19 cellular contexts compared by ENCODE assay signal in genomic region chr16:88515405-88515804, GRCh38. TPM values are rescaled to one million over a fixed set of nuclear protein-coding genes. Genes with fewer than 3 reads are reported as not detected.
DNase-seq lines count a peak whose midpoint lies in the region; ATAC-seq and TF ChIP-seq lines count a peak whose summit lies in the region.
"Had no signal": no experiment of that assay in that cellular context is flagged by ENCODE, and none has a peak within 500 bp of the region (broad histone marks: within the 10 kb centered on the region; RNA-seq: fewer than 3 reads in every experiment).

No MANE protein-coding gene starts in this region.

- H3K36me3 Mint-ChIP-seq in endodermal cell (ENCODE audit: low read depth) (peaks cover 18% of the 10 kb centered on the region), mesothelial cell of epicardium (peaks cover 9% of the 10 kb centered on the region)
- peaks cover 3% of the 10 kb centered on the region for H3K36me3 Mint-ChIP-seq in activated T-helper 2 cell treated with anti-CD3 and anti-CD28 coated beads, Interferon-gamma antibody, Interleukin-2, Interleukin-4, amounts not matched to agents 10 μg/mL and 5 μg/mL and 100 μg/mL, durations not matched to agents 14 hours and 24 hours and 36 hours (ENCODE audit: low read depth)

- no peak overlapping the region for H3K4me3 ChIP-seq in endodermal cell (ENCODE audit: low read length)
- no peak overlapping the region for H3K4me3 ChIP-seq in thyroid gland (replicated peaks in 1 of 3)
- H3K4me3 ChIP-seq in psoas muscle: no peak overlapping the region
- H3K4me3 ChIP-seq: BLaER1, HAP-1 had no signal

- H3K27ac Mint-ChIP-seq in endodermal cell: no peak overlapping the region
- peak overlapping the region; percentile 74 for H3K27ac Mint-ChIP-seq in mesothelial cell of epicardium
- H3K27ac Mint-ChIP-seq in activated T-helper 2 cell treated with anti-CD3 and anti-CD28 coated beads, Interferon-gamma antibody, Interleukin-2, Interleukin-4, amounts not matched to agents 10 μg/mL and 5 μg/mL and 100 μg/mL, durations not matched to agents 14 hours and 24 hours and 36 hours: no peak overlapping the region
- H3K27ac Mint-ChIP-seq: B cell; CD4-positive, CD25-positive, alpha-beta regulatory T cell; CD8-positive, alpha-beta T cell; HFFc6 had no signal

- DNase-seq in endodermal cell (no peak), mesothelial cell of epicardium (ENCODE audit: low spot score in 2 of 2, unreplicated experiment in 2 of 2) (no peak), thyroid gland (peak; percentile 81 to 86), psoas muscle (no peak)
- no peak for DNase-seq in activated T-helper 2 cell treated with anti-CD3 and anti-CD28 coated beads, Interferon-gamma antibody, Interleukin-2, Interleukin-4, amounts not matched to agents 10 μg/mL and 5 μg/mL and 100 μg/mL, durations not matched to agents 14 hours and 24 hours and 36 hours (ENCODE audit: low spot score)
- DNase-seq: Caco-2; CD4-positive, CD25-positive, alpha-beta regulatory T cell; CD8-positive, alpha-beta T cell; DMS153; DND-41; GOT3; HFFc6 had no signal

- H3K9ac ChIP-seq in endodermal cell (ENCODE audit: extremely low read depth, low read length, poor library complexity, severe bottlenecking): no peak overlapping the region
- H3K9ac ChIP-seq: BLaER1 had no signal

- peak overlapping the region; percentile 78 for H3K27ac ChIP-seq in endodermal cell (ENCODE audit: low read depth, low read length)
- H3K27ac ChIP-seq in thyroid gland: no peak overlapping the region
- no peak overlapping the region for H3K27ac ChIP-seq in psoas muscle
- H3K27ac ChIP-seq: 22Rv1, BLaER1, C4-2B had no signal

- no peak for TF ChIP-seq POLR2A in thyroid gland (IDR thresholded peaks at IDR 0.05)

- TF ChIP-seq EP300 in Ishikawa (IDR thresholded peaks at IDR 0.05; ENCODE audit: borderline replicate concordance): no peak

- H3K4me1 Mint-ChIP-seq in endodermal cell: peaks cover 14% of the 10 kb centered on the region
- H3K4me1 Mint-ChIP-seq in mesothelial cell of epicardium: peaks cover 26% of the 10 kb centered on the region
- H3K4me1 Mint-ChIP-seq in activated T-helper 2 cell treated with anti-CD3 and anti-CD28 coated beads, Interferon-gamma antibody, Interleukin-2, Interleukin-4, amounts not matched to agents 10 μg/mL and 5 μg/mL and 100 μg/mL, durations not matched to agents 14 hours and 24 hours and 36 hours (ENCODE audit: low read depth): no peaks in the 10 kb centered on the region
- H3K4me1 Mint-ChIP-seq: B cell had no signal

- no peaks in the 10 kb centered on the region for H3K27me3 ChIP-seq in endodermal cell (ENCODE audit: control insufficient read depth, insufficient read depth, low read length, poor library complexity, severe bottlenecking)
- H3K27me3 ChIP-seq in thyroid gland: no peaks in the 10 kb centered on the region
- H3K27me3 ChIP-seq in psoas muscle (ENCODE audit: insufficient read depth in 3 of 3, low read length in 2 of 3): peaks cover 0 to 46% (median 11%) of the 10 kb centered on the region in 3 donors
- H3K27me3 ChIP-seq: BLaER1 had no signal

- H3K36me3 ChIP-seq in endodermal cell (ENCODE audit: control insufficient read depth, insufficient read depth, low read length) (no peaks in the 10 kb centered on the region), thyroid gland (no peaks in the 10 kb centered on the region), psoas muscle (ENCODE audit: insufficient read depth in 1 of 2, low read depth in 1 of 2) (no peaks in the 10 kb centered on the region)
- H3K36me3 ChIP-seq: HAP-1 had no signal

- WGBS in endodermal cell (ENCODE audit: insufficient coverage in 1 of 2, insufficient read length in 1 of 2), 2 experiments: 89 to 93% methylated on average over 9 of the region's 9 CpGs
- WGBS in thyroid gland, 2 donors: 42 to 49% methylated on average over 6 to 8 of the region's 9 CpGs
- 86 to 94% (median 93%) methylated on average over 9 of the region's 9 CpGs for WGBS in psoas muscle, 3 donors

- TF ChIP-seq CTCF in endodermal cell (conservative IDR thresholded peaks at IDR 0.05) (no peak), mesothelial cell of epicardium (IDR thresholded peaks at IDR 0.05; ENCODE audit: unreplicated experiment) (no peak), thyroid gland (IDR thresholded peaks at IDR 0.05) (no peak), psoas muscle (IDR thresholded peaks at IDR 0.05) (no peak)

- no peak for ATAC-seq in psoas muscle
- no peak for ATAC-seq in GM21447 (IDR thresholded peaks at IDR 0.05; ENCODE audit: unreplicated experiment)
- ATAC-seq: CD8-positive, alpha-beta T cell had no signal

- TF ChIP-seq RAD21 in Ishikawa (IDR thresholded peaks at IDR 0.05; ENCODE audit: low read depth): no peak

- no peaks in the 10 kb centered on the region for H3K9me3 Mint-ChIP-seq in endodermal cell
- peaks cover 7% of the 10 kb centered on the region for H3K9me3 Mint-ChIP-seq in mesothelial cell of epicardium
- peaks cover 17% of the 10 kb centered on the region for H3K9me3 Mint-ChIP-seq in activated T-helper 2 cell treated with anti-CD3 and anti-CD28 coated beads, Interferon-gamma antibody, Interleukin-2, Interleukin-4, amounts not matched to agents 10 μg/mL and 5 μg/mL and 100 μg/mL, durations not matched to agents 14 hours and 24 hours and 36 hours
- H3K9me3 Mint-ChIP-seq: CD4-positive, CD25-positive, alpha-beta regulatory T cell; CD8-positive, alpha-beta T cell had no signal

- H3K9me3 ChIP-seq in endodermal cell (ENCODE audit: control insufficient read depth, low read length) (no peaks in the 10 kb centered on the region), thyroid gland (no peaks in the 10 kb centered on the region), psoas muscle (no peaks in the 10 kb centered on the region)
- H3K9me3 ChIP-seq: BLaER1, Caco-2, HAP-1 had no signal

- intact Hi-C loops in thyroid gland (cut with DNase I) (no loop called here), psoas muscle (cut with DNase I) (no loop called here)
- intact Hi-C loops in activated T-helper 2 cell treated with anti-CD3 and anti-CD28 coated beads, Interferon-gamma antibody, Interleukin-2, Interleukin-4, amounts not matched to agents 10 μg/mL and 5 μg/mL and 100 μg/mL, durations not matched to agents 14 hours and 24 hours and 36 hours (cut with micrococcal nuclease): no loop called here

- H3K4me1 ChIP-seq in endodermal cell (ENCODE audit: control insufficient read depth, insufficient read depth, low read length): peaks cover 14% of the 10 kb centered on the region
- H3K4me1 ChIP-seq in thyroid gland: peaks cover 10 to 12% of the 10 kb centered on the region in 2 donors
- no peaks in the 10 kb centered on the region for H3K4me1 ChIP-seq in psoas muscle
- H3K4me1 ChIP-seq: BLaER1, HAP-1 had no signal

- no peaks in the 10 kb centered on the region for H3K27me3 Mint-ChIP-seq in endodermal cell (ENCODE audit: insufficient read depth)
- no peaks in the 10 kb centered on the region for H3K27me3 Mint-ChIP-seq in mesothelial cell of epicardium (ENCODE audit: low read depth)
- H3K27me3 Mint-ChIP-seq in activated T-helper 2 cell treated with anti-CD3 and anti-CD28 coated beads, Interferon-gamma antibody, Interleukin-2, Interleukin-4, amounts not matched to agents 10 μg/mL and 5 μg/mL and 100 μg/mL, durations not matched to agents 14 hours and 24 hours and 36 hours (ENCODE audit: low read depth): no peaks in the 10 kb centered on the region
- H3K27me3 Mint-ChIP-seq: B cell; CD4-positive, CD25-positive, alpha-beta regulatory T cell had no signal

- H3K4me3 Mint-ChIP-seq in endodermal cell: no peak overlapping the region
- no peak overlapping the region for H3K4me3 Mint-ChIP-seq in mesothelial cell of epicardium
- H3K4me3 Mint-ChIP-seq in activated T-helper 2 cell treated with anti-CD3 and anti-CD28 coated beads, Interferon-gamma antibody, Interleukin-2, Interleukin-4, amounts not matched to agents 10 μg/mL and 5 μg/mL and 100 μg/mL, durations not matched to agents 14 hours and 24 hours and 36 hours (ENCODE audit: low read depth): no peak overlapping the region
- H3K4me3 Mint-ChIP-seq: B cell; CD4-positive, CD25-positive, alpha-beta regulatory T cell; CD8-positive, alpha-beta T cell; HFFc6 had no signal

TF ChIP-seq in Ishikawa, 13 proteins besides CTCF, POLR2A, EP300 and RAD21:
- TF ChIP-seq TEAD4 (IDR thresholded peaks at IDR 0.05): no peak
- 0 out of 2 replicates have a peak, but pooled peaks have one; percentile 7 for TF ChIP-seq USF1 (IDR thresholded peaks at IDR 0.05)
- TF ChIP-seq FOXM1 (IDR thresholded peaks at IDR 0.05; ENCODE audit: borderline replicate concordance, low read depth): no peak
- TF ChIP-seq NFIC (IDR thresholded peaks at IDR 0.05): no peak
- TF ChIP-seq MAX (IDR thresholded peaks at IDR 0.05): no peak
- no peak for TF ChIP-seq ZBTB7A (IDR thresholded peaks at IDR 0.05; ENCODE audit: low read depth)
- no peak for TF ChIP-seq TCF12 (IDR thresholded peaks at IDR 0.05; ENCODE audit: low read depth)

RNA-seq across cellular contexts. Expression of gene ZC3H18, which starts 54.8 kb away (rescaled TPM):
- total RNA-seq in endodermal cell (10 to 100 TPM; 75.4 to 76.6 TPM), mesothelial cell of epicardium (59.9 to 64.9 TPM (median 62.2 TPM) in 3 replicates), thyroid gland (10 to 100 TPM; 14.8 to 25.5 (median 20.9) TPM), psoas muscle (10 to 100 TPM; 24.8 to 30.5 (median 26.9) TPM)
- 68.2 TPM for polyA plus RNA-seq in endodermal cell (2013, experiment 1 of 2)
- 57.8 TPM for polyA plus RNA-seq in endodermal cell (2013, experiment 2 of 2)
- polyA plus RNA-seq in psoas muscle: 10 to 100 TPM; 19.9 to 36.0 (median 32.0) TPM
- total RNA-seq in activated T-helper 2 cell treated with anti-CD3 and anti-CD28 coated beads, Interferon-gamma antibody, Interleukin-2, Interleukin-4, amounts not matched to agents 10 μg/mL and 5 μg/mL and 100 μg/mL, durations not matched to agents 14 hours and 24 hours and 36 hours: 93.9 and 101 TPM in 2 replicates

Comparison
In these comparisons a context has a peak if more than half of its experiments do, and no peak if none do; other contexts are left out.
1. DNase-seq: peak in thyroid gland (2 of 2); none in endodermal cell (single experiment), mesothelial cell of epicardium (0 of 2), psoas muscle (0 of 2) and activated T-helper 2 cell treated with anti-CD3 and anti-CD28 coated beads, Interferon-gamma antibody, Interleukin-2, Interleukin-4, amounts not matched to agents 10 μg/mL and 5 μg/mL and 100 μg/mL, durations not matched to agents 14 hours and 24 hours and 36 hours (single experiment).